Comparison of ENCODE assay signal across 9 cellular contexts in the genomic region with DNA sequence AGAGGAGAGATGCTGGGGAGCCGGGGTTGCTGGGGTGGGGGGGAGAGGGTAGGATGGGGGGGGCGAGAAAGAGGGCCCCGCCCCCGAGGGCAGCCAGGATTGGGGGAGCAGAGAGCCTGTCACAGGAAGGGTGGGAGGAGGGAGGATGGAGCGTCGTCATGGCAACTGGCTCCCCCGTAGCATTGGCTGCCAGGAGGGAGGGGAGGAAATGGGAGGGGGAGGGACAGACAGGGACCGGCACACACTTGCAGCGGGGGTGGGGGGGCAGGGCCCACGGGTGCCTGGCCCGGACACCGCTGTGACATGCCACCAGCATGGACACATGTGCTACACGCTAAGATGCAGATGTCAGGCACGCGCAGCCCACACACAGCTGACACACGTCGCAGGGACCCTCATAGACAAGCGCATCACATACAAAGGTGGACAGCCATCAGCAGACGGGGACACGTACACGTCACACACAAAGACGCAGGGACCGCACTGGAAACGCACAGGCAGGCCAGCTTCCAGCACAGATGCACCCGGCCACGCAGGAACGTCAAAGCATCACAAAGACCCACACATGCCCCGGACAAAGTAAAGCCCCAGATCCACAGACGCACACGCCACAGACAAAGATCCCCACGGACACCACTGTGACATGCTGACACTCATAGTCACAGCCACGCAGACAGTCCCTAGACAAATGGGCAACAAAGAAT. TPM values are rescaled to one million over a fixed set of nuclear protein-coding genes. Genes with fewer than 3 reads are reported as not detected.
DNase-seq lines count a peak whose midpoint lies in the region; ATAC-seq lines count a peak whose summit lies in the region.
"Had no signal": no experiment of that assay in that cellular context is flagged by ENCODE, and none has a peak within 500 bp of the region (broad histone marks: within the 10 kb centered on the region; RNA-seq: fewer than 3 reads in every experiment).

A gene with protein sequence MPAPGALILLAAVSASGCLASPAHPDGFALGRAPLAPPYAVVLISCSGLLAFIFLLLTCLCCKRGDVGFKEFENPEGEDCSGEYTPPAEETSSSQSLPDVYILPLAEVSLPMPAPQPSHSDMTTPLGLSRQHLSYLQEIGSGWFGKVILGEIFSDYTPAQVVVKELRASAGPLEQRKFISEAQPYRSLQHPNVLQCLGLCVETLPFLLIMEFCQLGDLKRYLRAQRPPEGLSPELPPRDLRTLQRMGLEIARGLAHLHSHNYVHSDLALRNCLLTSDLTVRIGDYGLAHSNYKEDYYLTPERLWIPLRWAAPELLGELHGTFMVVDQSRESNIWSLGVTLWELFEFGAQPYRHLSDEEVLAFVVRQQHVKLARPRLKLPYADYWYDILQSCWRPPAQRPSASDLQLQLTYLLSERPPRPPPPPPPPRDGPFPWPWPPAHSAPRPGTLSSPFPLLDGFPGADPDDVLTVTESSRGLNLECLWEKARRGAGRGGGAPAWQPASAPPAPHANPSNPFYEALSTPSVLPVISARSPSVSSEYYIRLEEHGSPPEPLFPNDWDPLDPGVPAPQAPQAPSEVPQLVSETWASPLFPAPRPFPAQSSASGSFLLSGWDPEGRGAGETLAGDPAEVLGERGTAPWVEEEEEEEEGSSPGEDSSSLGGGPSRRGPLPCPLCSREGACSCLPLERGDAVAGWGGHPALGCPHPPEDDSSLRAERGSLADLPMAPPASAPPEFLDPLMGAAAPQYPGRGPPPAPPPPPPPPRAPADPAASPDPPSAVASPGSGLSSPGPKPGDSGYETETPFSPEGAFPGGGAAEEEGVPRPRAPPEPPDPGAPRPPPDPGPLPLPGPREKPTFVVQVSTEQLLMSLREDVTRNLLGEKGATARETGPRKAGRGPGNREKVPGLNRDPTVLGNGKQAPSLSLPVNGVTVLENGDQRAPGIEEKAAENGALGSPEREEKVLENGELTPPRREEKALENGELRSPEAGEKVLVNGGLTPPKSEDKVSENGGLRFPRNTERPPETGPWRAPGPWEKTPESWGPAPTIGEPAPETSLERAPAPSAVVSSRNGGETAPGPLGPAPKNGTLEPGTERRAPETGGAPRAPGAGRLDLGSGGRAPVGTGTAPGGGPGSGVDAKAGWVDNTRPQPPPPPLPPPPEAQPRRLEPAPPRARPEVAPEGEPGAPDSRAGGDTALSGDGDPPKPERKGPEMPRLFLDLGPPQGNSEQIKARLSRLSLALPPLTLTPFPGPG (N-terminal part only) (minus strand): TSS at position 36 of the 704 bp plus-strand sequence. CDS start 259 bp downstream, outside the sequence.

- H3K4me1 Mint-ChIP-seq in naive thymus-derived CD4-positive, alpha-beta T cell = peaks cover 11 to 18% (median 13%) of the 10 kb centered on the region in 7 donors

- POLR2A ChIA-PET in naive thymus-derived CD4-positive, alpha-beta T cell (lab: Charles Lee) = interaction anchor here (1.3 kb wide), 1 partner anchor 19 kb away, joined by 5 read pairs; no protein-coding TSS in a partner anchor

- peaks cover 0 to 15% (median 0%) of the 10 kb centered on the region in 3 experiments for H3K36me3 ChIP-seq in naive thymus-derived CD4-positive, alpha-beta T cell (ENCODE audit: control insufficient read depth in 2 of 3, insufficient read depth in 3 of 3, low read length in 3 of 3)
- H3K36me3 ChIP-seq: HAP-1 had no signal

- no peaks in the 10 kb centered on the region for H3K9me3 Mint-ChIP-seq in naive thymus-derived CD4-positive, alpha-beta T cell

- peak within 1 kb of the TSS; percentile 82 for H3K4me3 ChIP-seq in naive thymus-derived CD4-positive, alpha-beta T cell (ENCODE audit: low read length)

- no peaks in the 10 kb centered on the region for H3K27me3 Mint-ChIP-seq in naive thymus-derived CD4-positive, alpha-beta T cell

- H3K4me3 Mint-ChIP-seq in naive thymus-derived CD4-positive, alpha-beta T cell = peak within 1 kb of the TSS in 7 of 10 donors; percentile 86 to 94 (median 89)

- peak within 1 kb of the TSS; percentile 82 for H3K27ac ChIP-seq in naive thymus-derived CD4-positive, alpha-beta T cell (ENCODE audit: low read depth, low read length)
- H3K27ac ChIP-seq in substantia nigra (ENCODE audit: low read depth, low read length, poor library complexity, severe bottlenecking) = peak within 1 kb of the TSS; percentile 75

- peak; percentile 68 for DNase-seq in CD1c-positive myeloid dendritic cell (ENCODE audit: extremely low spot score)
- DNase-seq in M059J (ENCODE audit: low read depth) = peak; percentile 59
- peak; percentile 40 to 78 (median 59) for DNase-seq in activated CD4-positive, CD25-positive, alpha-beta regulatory T cell (lab: John Stamatoyannopoulos, UW)
- peak; percentile 84 for DNase-seq in central memory CD4-positive, alpha-beta T cell
- peak; percentile 61 to 96 (median 87) for DNase-seq in naive thymus-derived CD4-positive, alpha-beta T cell
- DNase-seq in substantia nigra (lab: John Stamatoyannopoulos, UW) = peak; percentile 31 to 93 (median 76)
- DNase-seq in SW480 (ENCODE audit: low spot score) = no peak

- no peaks in the 10 kb centered on the region for H3K9me3 ChIP-seq in naive thymus-derived CD4-positive, alpha-beta T cell (ENCODE audit: control insufficient read depth in 2 of 3, low read length in 3 of 3)
- H3K9me3 ChIP-seq: HAP-1 had no signal

- ATAC-seq in naive thymus-derived CD4-positive, alpha-beta T cell = peak; percentile 84
- no peak for ATAC-seq in HG03457 (IDR thresholded peaks at IDR 0.05; ENCODE audit: unreplicated experiment)

- intact Hi-C loops in naive thymus-derived CD4-positive, alpha-beta T cell (cut with micrococcal nuclease) = loop anchor here (1.0 to 5.0 kb wide), 11 partner anchors 43 to 1129 kb away; partner anchors contain the start of genes CYTH2 (in 1 of the 2), FTL (in 1 of the 2), GRIN2D (in 1 of the 2) and GYS1 (in 1 of the 2)

- H3K36me3 Mint-ChIP-seq in naive thymus-derived CD4-positive, alpha-beta T cell = peaks cover 0 to 5% (median 0%) of the 10 kb centered on the region in 5 donors

- CTCF ChIA-PET in naive thymus-derived CD4-positive, alpha-beta T cell (lab: Charles Lee) = interaction anchor here (1.0 to 1.6 kb wide), 2 partner anchors 23 to 72 kb away, joined by 4 to 5 read pairs; no protein-coding TSS in a partner anchor

- no peaks in the 10 kb centered on the region for H3K27me3 ChIP-seq in naive thymus-derived CD4-positive, alpha-beta T cell (ENCODE audit: control insufficient read depth in 2 of 2, insufficient read depth in 2 of 2, low read length in 2 of 2)

- H3K4me1 ChIP-seq in naive thymus-derived CD4-positive, alpha-beta T cell (ENCODE audit: control insufficient read depth in 2 of 2, insufficient read depth in 2 of 2, low read length in 2 of 2) = peaks cover 21 to 22% of the 10 kb centered on the region in 2 donors

- peak within 1 kb of the TSS; percentile 40 to 92 (median 86) for H3K27ac Mint-ChIP-seq in naive thymus-derived CD4-positive, alpha-beta T cell

RNA-seq across cellular contexts. Expression of the gene that starts here (rescaled TPM):
- total RNA-seq in M059J (2014; rRNA removed; shearing (Covaris generic)) = 0.17 TPM in 1 of 2 replicates, not detected in the other
- total RNA-seq in naive thymus-derived CD4-positive, alpha-beta T cell = 10 to 100 TPM in 4 of 5 experiments, 1 to 10 TPM in 1; 5.3 to 21.4 (median 19.2) TPM
- under 1 TPM in 1 of 2 donors, not detected in 1; 0.03 TPM for polyA plus RNA-seq in naive thymus-derived CD4-positive, alpha-beta T cell

Comparison
In these comparisons a context has a peak if more than half of its experiments do, and no peak if none do; other contexts are left out.
1. Peak in DNase-seq in M059J; RNA of the gene not detected or under 1 TPM.